8 cellular contexts compared by ENCODE assay signal in the genomic region with DNA sequence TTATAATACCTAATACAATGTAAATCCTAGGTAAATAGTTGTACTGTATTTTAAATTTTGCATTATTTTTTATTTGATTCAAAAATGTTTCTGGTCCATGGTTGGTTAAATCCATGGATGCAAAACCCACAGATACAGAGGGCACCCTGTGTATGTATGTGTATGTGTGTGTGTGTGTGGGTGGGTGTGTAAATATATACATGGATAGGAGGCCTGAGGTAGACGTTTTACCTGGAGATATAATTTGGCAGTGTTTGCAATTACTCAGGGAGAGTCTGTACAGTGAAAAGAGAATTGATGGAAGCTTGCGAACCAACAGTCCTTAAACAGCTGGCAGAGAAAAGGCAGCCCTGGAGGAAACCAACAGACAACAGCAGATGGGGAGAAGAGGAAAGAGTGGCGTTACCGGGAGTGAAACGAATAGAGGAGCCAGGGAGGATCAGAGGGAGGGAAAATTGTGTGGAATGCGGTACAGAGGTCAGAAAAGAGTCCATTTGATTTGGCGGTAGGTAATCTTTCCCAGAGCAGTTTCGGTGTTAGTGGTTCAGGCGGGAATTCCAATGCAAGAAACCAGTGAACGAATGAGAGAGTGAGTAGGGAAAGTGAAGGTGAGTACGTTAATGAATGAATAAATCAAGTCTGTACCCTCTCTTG. TPM values are rescaled to one million over a fixed set of nuclear protein-coding genes. Genes with fewer than 3 reads are reported as not detected.
A peak's percentile ranks its signal among the peaks of the same experiment; 100 is the strongest.
DNase-seq lines count a peak whose midpoint lies in the region; ATAC-seq and TF ChIP-seq lines count a peak whose summit lies in the region.

No MANE protein-coding gene starts in this region.

- DNase-seq in Right ventricle myocardium inferior (ENCODE audit: missing footprints), result no peak
- no peak for DNase-seq in cardiac septum (ENCODE audit: low spot score)
- DNase-seq in OCI-M1 (lab: John Stamatoyannopoulos, UW), result peak; percentile 70
- DNase-seq in effector memory CD4-positive, alpha-beta T cell, result no peak
- peak in 1 of 3 donors; percentile 49 for DNase-seq in mucosa of descending colon
- no peak for DNase-seq in aorta
- no peak for DNase-seq in stimulated activated CD4-positive, alpha-beta T cell treated with anti-CD3 and anti-CD28 coated beads, Interleukin-12 subunit alpha, Interleukin-12 subunit beta, amount 100 ng/mL, for 4 hours
- DNase-seq in SIG-M5 (lab: John Stamatoyannopoulos, UW), result no peak

- no peaks in the 10 kb centered on the region for H3K27me3 ChIP-seq in effector memory CD4-positive, alpha-beta T cell (replicated peaks; ENCODE audit: control insufficient read depth, insufficient read depth, low read length, poor library complexity, severe bottlenecking)
- no peaks in the 10 kb centered on the region for H3K27me3 ChIP-seq in aorta (ENCODE audit: control insufficient read depth in 1 of 2, insufficient read depth in 2 of 2, low read length in 1 of 2)

- peak overlapping the region; percentile 100 for H3K27ac ChIP-seq in effector memory CD4-positive, alpha-beta T cell (ENCODE audit: insufficient read depth, low read length, poor library complexity, severe bottlenecking)
- H3K27ac ChIP-seq in aorta (ENCODE audit: low read depth in 1 of 2, low read length in 2 of 2), result peak overlapping the region; percentile 4 to 68

- peak; percentile 47 for ATAC-seq in Right ventricle myocardium inferior
- ATAC-seq in mucosa of descending colon, result peak; percentile 57
- peak; percentile 4 for ATAC-seq in aorta (ENCODE audit: low FRiP score)

- H3K4me3 ChIP-seq in effector memory CD4-positive, alpha-beta T cell (ENCODE audit: insufficient read depth, low read depth, low read length, poor library complexity, severe bottlenecking), result peak overlapping the region; percentile 60
- H3K4me3 ChIP-seq in mucosa of descending colon (peak overlapping the region; percentile 96), aorta (ENCODE audit: low read length in 2 of 2) (peak overlapping the region in 1 of 2 donors; percentile 64)

- H3K36me3 ChIP-seq in effector memory CD4-positive, alpha-beta T cell (ENCODE audit: control insufficient read depth, insufficient read depth, low read length), result no peaks in the 10 kb centered on the region
- H3K36me3 ChIP-seq in mucosa of descending colon (ENCODE audit: low read depth) (peaks cover 4% of the 10 kb centered on the region), aorta (ENCODE audit: control insufficient read depth in 1 of 2, insufficient read depth in 2 of 2, low read length in 1 of 2) (no peaks in the 10 kb centered on the region)

- H3K9me3 ChIP-seq in effector memory CD4-positive, alpha-beta T cell (ENCODE audit: control insufficient read depth, low read length), result no peaks in the 10 kb centered on the region
- H3K9me3 ChIP-seq in mucosa of descending colon (no peaks in the 10 kb centered on the region), aorta (ENCODE audit: control insufficient read depth, low read length) (no peaks in the 10 kb centered on the region)

- TF ChIP-seq CTCF in mucosa of descending colon (IDR thresholded peaks at IDR 0.05), result no peak

- peaks cover 35% of the 10 kb centered on the region for H3K4me1 ChIP-seq in effector memory CD4-positive, alpha-beta T cell (ENCODE audit: control insufficient read depth, insufficient read depth, low read length, poor library complexity, severe bottlenecking)
- H3K4me1 ChIP-seq in mucosa of descending colon (ENCODE audit: low read depth) (peaks cover 20% of the 10 kb centered on the region), aorta (ENCODE audit: control insufficient read depth in 1 of 2, insufficient read depth in 2 of 2, low read length in 2 of 2) (peaks cover 0 to 13% of the 10 kb centered on the region in 2 donors)

- WGBS in aorta, 2 donors, result 4% methylated on average over 11 of the region's 11 CpGs

- intact Hi-C loops in Right ventricle myocardium inferior (cut with DNase I), result loop anchor here (2.0 kb wide), 2 partner anchors 49 to 109 kb away; partner anchors contain the start of gene NBL1
- intact Hi-C loops in cardiac septum (cut with DNase I), result loop anchor here (2.0 to 10.0 kb wide), 2 partner anchors 111 to 159 kb away; partner anchors contain the start of gene CAPZB
- intact Hi-C loops in mucosa of descending colon (cut with DNase I, micrococcal nuclease), result loop anchor here in 1 of 2 donors (10.0 kb wide), 1 partner anchor 49 kb away; the partner anchor contains the start of gene NBL1
- intact Hi-C loops in aorta (cut with DNase I), result loop anchor here (1.0 to 10.0 kb wide), 4 partner anchors 48 to 211 kb away; partner anchors contain the start of genes CAPZB (in 1 of the 2) and NBL1 (in 1 of the 2)

RNA-seq across cellular contexts. Expression of gene NBL1, which starts 47.9 kb away (rescaled TPM):
- total RNA-seq in Right ventricle myocardium inferior (55.0 TPM), cardiac septum (55.9 TPM), mucosa of descending colon (100 to 1,000 TPM; 320 to 457 (median 426) TPM), aorta (100 to 1,000 TPM; 134 to 188 TPM)
- polyA plus RNA-seq in aorta, result 100 to 1,000 TPM; 133 to 166 TPM

Comparison
In these comparisons a context has a peak if more than half of its experiments do, and no peak if none do; other contexts are left out.
1. ATAC-seq: peak in every context shown above with its lines; median percentile 57 in mucosa of descending colon; 47 in Right ventricle myocardium inferior; 4 in aorta.